In genomic region chr9:78927099-78927940, GRCh38 we compare ENCODE assay signal across 24 cellular contexts.
"Had no signal": no experiment of that assay in that cellular context is flagged by ENCODE, and none has a peak within 500 bp of the region (broad histone marks: within the 10 kb centered on the region; RNA-seq: fewer than 3 reads in every experiment).

No MANE protein-coding gene starts in this region.

- FAIRE-seq: endometrium, kidney had no signal

- ATAC-seq: activated CD4-positive, alpha-beta T cell treated with anti-CD3 and anti-CD28 coated beads for 36 hours; activated naive CD4-positive, alpha-beta T cell treated with anti-CD3 and anti-CD28 coated beads, Interleukin-2, amount 50 U/mL, for 72 hours; activated T-helper 17 cell treated with anti-CD3 and anti-CD28 coated beads, Interleukin-2, amount 50 U/mL, for 72 hours; foreskin keratinocyte had no signal

- H3K9me3 ChIP-seq: spleen, testis, uterus had no signal

- H3K27ac ChIP-seq: brain microvascular endothelial cell, foreskin keratinocyte, spleen, testis, uterus had no signal

- DNase-seq: activated B cell treated with CpG ODN at 0.5 μM for 24 hours; activated CD4-positive, alpha-beta T cell treated with anti-CD3 and anti-CD28 coated beads for 36 hours; activated CD4-positive, alpha-beta T cell treated with anti-CD3 and anti-CD28 coated beads, Interleukin-2, amount 50 U/mL, for 4 hours; activated CD8-positive, alpha-beta memory T cell treated with anti-CD3 and anti-CD28 coated beads for 24 hours; activated CD8-positive, alpha-beta memory T cell treated with anti-CD3 and anti-CD28 coated beads, Interleukin-2, amount 50 U/mL, for 4 hours; activated T-cell treated with anti-CD3 and anti-CD28 coated beads, Interleukin-2, amount 50 U/mL, for 24 hours; aorta; brain microvascular endothelial cell; caudate nucleus; effector CD4-positive, alpha-beta T cell; foreskin keratinocyte; kidney; naive B cell; occipital lobe; spleen; stimulated activated CD4-positive, alpha-beta T cell treated with anti-CD3 and anti-CD28 coated beads, Interleukin-4, amount 100 ng/mL, for 1 hour; stimulated activated naive CD4-positive, alpha-beta T cell; testis; trophoblast cell; uterus had no signal

- H3K4me3 ChIP-seq: lung, spleen, testis, uterus had no signal

- H3K27me3 ChIP-seq: brain microvascular endothelial cell, foreskin keratinocyte, spleen, testis, uterus had no signal

- H3K36me3 ChIP-seq: brain microvascular endothelial cell, spleen, uterus had no signal

- H3K4me1 ChIP-seq: spleen, testis, uterus had no signal
